Comparison of ENCODE assay signal across 24 cellular contexts in genomic region chr14:64059454-64060198, GRCh38.
A peak's percentile ranks its signal among the peaks of the same experiment; 100 is the strongest.
DNase-seq lines count a peak whose midpoint lies in the region; ATAC-seq and TF ChIP-seq lines count a peak whose summit lies in the region.
"Had no signal": no experiment of that assay in that cellular context is flagged by ENCODE, and none has a peak within 500 bp of the region (broad histone marks: within the 10 kb centered on the region; RNA-seq: fewer than 3 reads in every experiment).

No MANE protein-coding gene starts in this region.

- H3K23ac ChIP-seq in H9 (ENCODE audit: insufficient read length, low read depth, low read length) = no peak overlapping the region

- peak overlapping the region; percentile 46 for H4K91ac ChIP-seq in H9 (ENCODE audit: insufficient read length, low read depth, low read length)

- no peak overlapping the region for H2BK20ac ChIP-seq in H9 (ENCODE audit: low read depth, low read length, poor library complexity, severe bottlenecking)

- H3K27ac Mint-ChIP-seq in H9 (peak overlapping the region; percentile 41 to 85 (median 73); a peak in 5 of 7 replicates), WTC11 (peak overlapping the region; percentile 39)
- H3K27ac Mint-ChIP-seq: activated naive CD8-positive, alpha-beta T cell treated with anti-CD3 and anti-CD28 coated beads for 36 hours; T-helper 2 cell treated with Interferon-gamma antibody and Interleukin-4, amounts not matched to agents 5 μg/mL and 100 μg/mL, for 36 hours had no signal

- no peak overlapping the region for H3K4me2 ChIP-seq in H9 (ENCODE audit: insufficient read depth, insufficient read length, low read length)

- no peaks in the 10 kb centered on the region for H3K79me1 ChIP-seq in H9 (ENCODE audit: insufficient read depth, low read depth, low read length, poor library complexity, severe bottlenecking)

- H3K27ac ChIP-seq in H9 (ENCODE audit: insufficient read length, low read depth, low read length) (no peak overlapping the region), foreskin keratinocyte (peak overlapping the region; percentile 97), skin epidermis (peak overlapping the region in 17 of 21 experiments; percentile 1 to 77 (median 46))
- H3K27ac ChIP-seq: gastrocnemius medialis, WERI-Rb-1 had no signal

- H3K4me3 ChIP-seq in skin epidermis = no peak overlapping the region
- H3K4me3 ChIP-seq: gastrocnemius medialis, HAP-1, transverse colon had no signal

- H2AK5ac ChIP-seq in H9 (ENCODE audit: insufficient read length, low read length) = no peak overlapping the region

- H3K79me2 ChIP-seq in H9 (ENCODE audit: insufficient read depth, low read length) = no peaks in the 10 kb centered on the region

- no peak overlapping the region for H2BK12ac ChIP-seq in H9 (ENCODE audit: insufficient read length, low read depth, low read length)

- DNase-seq in H9 (no peak), WTC11 (ENCODE audit: low spot score) (no peak), foreskin keratinocyte (peak in 1 of 2 donors; percentile 39), DMS 273 treated with DMSO at 0.1 percent for 48 hours (lab: John Stamatoyannopoulos, UW) (no peak), DMS79 (lab: John Stamatoyannopoulos, UW) (no peak)
- DNase-seq in activated CD8-positive, alpha-beta memory T cell treated with anti-CD3 and anti-CD28 coated beads, Interleukin-2, amount 50 U/mL, for 4 hours = no peak
- DNase-seq: activated CD4-positive, alpha-beta T cell treated with anti-CD3 and anti-CD28 coated beads, Interleukin-2, amount 50 U/mL, for 1 hour; activated naive CD8-positive, alpha-beta T cell treated with anti-CD3 and anti-CD28 coated beads for 36 hours; BE2C; Caco-2; erythroblast; gastrocnemius medialis; hippocampal formation; NCI-H2081; NCI-H82; stimulated activated naive CD8-positive, alpha-beta T cell treated with anti-CD3 and anti-CD28 coated beads, Interleukin-15, amount 100 ng/mL, for 72 hours; WERI-Rb-1 had no signal

- H4K20me1 ChIP-seq in H9 (ENCODE audit: control insufficient read depth, insufficient read depth, insufficient read length) = peaks cover 3% of the 10 kb centered on the region

- no peak overlapping the region for H3K4me3 Mint-ChIP-seq in H9
- no peak overlapping the region for H3K4me3 Mint-ChIP-seq in WTC11
- H3K4me3 Mint-ChIP-seq: activated naive CD8-positive, alpha-beta T cell treated with anti-CD3 and anti-CD28 coated beads for 36 hours; neural crest cell; stimulated activated naive CD8-positive, alpha-beta T cell treated with anti-CD3 and anti-CD28 coated beads, Interleukin-15, amount 100 ng/mL, for 72 hours; T-helper 2 cell treated with Interferon-gamma antibody and Interleukin-4, amounts not matched to agents 5 μg/mL and 100 μg/mL, for 36 hours had no signal

- H3K56ac ChIP-seq in H9 (ENCODE audit: insufficient read length, low read depth, low read length) = no peak overlapping the region

- H2BK120ac ChIP-seq in H9 (ENCODE audit: low read depth, low read length, poor library complexity, severe bottlenecking) = no peak overlapping the region

- H3K4ac ChIP-seq in H9 (ENCODE audit: low read depth, low read length) = no peak overlapping the region

- H2BK15ac ChIP-seq in H9 (ENCODE audit: low read depth, low read length) = no peak overlapping the region

- H3K23me2 ChIP-seq in H9 (ENCODE audit: insufficient read length, low read depth, low read length, poor library complexity, severe bottlenecking) = no peaks in the 10 kb centered on the region

- H3K27me3 ChIP-seq in H9 (ENCODE audit: insufficient read depth, low read length) = no peaks in the 10 kb centered on the region
- H3K27me3 ChIP-seq in foreskin keratinocyte = no peaks in the 10 kb centered on the region
- H3K27me3 ChIP-seq: BE2C, gastrocnemius medialis, transverse colon had no signal

- no peak overlapping the region for H2BK5ac ChIP-seq in H9 (ENCODE audit: insufficient read length, low read length)

- no peak overlapping the region for H4K8ac ChIP-seq in H9 (replicated peaks; ENCODE audit: insufficient read length, low read depth, low read length)

- ATAC-seq in WTC11 (no peak), foreskin keratinocyte (no peak), HG03439 (IDR thresholded peaks at IDR 0.05; ENCODE audit: unreplicated experiment) (no peak)
- ATAC-seq: sciatic nerve; stimulated activated naive CD8-positive, alpha-beta T cell treated with anti-CD3 and anti-CD28 coated beads, Interleukin-15, amount 100 ng/mL, for 72 hours had no signal

- POLR2A ChIA-PET in WTC11 (lab: Charles Lee) = interaction anchor here (0.5 to 1.2 kb wide), 2 partner anchors 30 to 92 kb away, joined by 3 to 4 read pairs; no protein-coding TSS in a partner anchor

- H4K5ac ChIP-seq in H9 (ENCODE audit: insufficient read length, low read depth, low read length) = no peak overlapping the region

- no peak overlapping the region for H3K9ac ChIP-seq in H9 (ENCODE audit: extremely low read depth, insufficient read length, low read length)

- H3K4me1 ChIP-seq in H9 (ENCODE audit: insufficient read depth, low read length) (no peaks in the 10 kb centered on the region; the same call in 1 of the 2 replicates), foreskin keratinocyte (peaks cover 33% of the 10 kb centered on the region)
- H3K4me1 ChIP-seq: Caco-2, gastrocnemius medialis had no signal

- no peaks in the 10 kb centered on the region for H3K9me3 Mint-ChIP-seq in H9
- H3K9me3 Mint-ChIP-seq in WTC11 = no peaks in the 10 kb centered on the region
- H3K9me3 Mint-ChIP-seq: activated naive CD8-positive, alpha-beta T cell treated with anti-CD3 and anti-CD28 coated beads for 36 hours; neural crest cell; stimulated activated naive CD8-positive, alpha-beta T cell treated with anti-CD3 and anti-CD28 coated beads, Interleukin-15, amount 100 ng/mL, for 72 hours; T-helper 2 cell treated with Interferon-gamma antibody and Interleukin-4, amounts not matched to agents 5 μg/mL and 100 μg/mL, for 36 hours had no signal

- TF ChIP-seq CTCF in H9 (conservative IDR thresholded peaks at IDR 0.05) (no peak), WTC11 (IDR thresholded peaks at IDR 0.05) (no peak), foreskin keratinocyte (conservative IDR thresholded peaks at IDR 0.05) (no peak)

- CTCF ChIA-PET in WTC11 (lab: Charles Lee) = interaction anchor here (1.3 to 1.8 kb wide), 6 partner anchors 11 to 267 kb away, joined by 4 to 9 read pairs (median 7); partner anchors contain the start of gene ESR2

- no peak overlapping the region for H3K14ac ChIP-seq in H9 (ENCODE audit: insufficient read depth, low read length)

- no CpG with 5 or more reads among the region's 6 CpGs for WGBS in H9 (ENCODE audit: extremely low coverage, insufficient read length, low lambda C conversion rate)

- H3T11ph ChIP-seq in H9 (ENCODE audit: low read length) = no peak overlapping the region

- H3K9me3 ChIP-seq in H9 (ENCODE audit: control insufficient read depth, low read depth, low read length) = no peaks in the 10 kb centered on the region
- H3K9me3 ChIP-seq: BE2C, Caco-2, gastrocnemius medialis, HAP-1, transverse colon had no signal

- H3K36me3 Mint-ChIP-seq in H9 (ENCODE audit: insufficient read depth in 1 of 3, low read depth in 3 of 3) (peaks cover 6 to 19% (median 14%) of the 10 kb centered on the region in 3 experiments; a peak in 4 of 7 replicates), WTC11 (peaks cover 6% of the 10 kb centered on the region)

- H3K27me3 Mint-ChIP-seq in H9 (ENCODE audit: low read depth) = no peaks in the 10 kb centered on the region
- H3K27me3 Mint-ChIP-seq in WTC11 (ENCODE audit: low read depth) = no peaks in the 10 kb centered on the region
- H3K27me3 Mint-ChIP-seq: activated naive CD8-positive, alpha-beta T cell treated with anti-CD3 and anti-CD28 coated beads for 36 hours; stimulated activated naive CD8-positive, alpha-beta T cell treated with anti-CD3 and anti-CD28 coated beads, Interleukin-15, amount 100 ng/mL, for 72 hours had no signal

- no peak overlapping the region for H2AFZ ChIP-seq in H9 (ENCODE audit: low read length)

- no peak overlapping the region for H3K18ac ChIP-seq in H9 (ENCODE audit: insufficient read length, low read depth, low read length)

- H3K4me1 Mint-ChIP-seq in H9 (peaks cover 14 to 17% of the 10 kb centered on the region in 2 experiments), WTC11 (peaks cover 25% of the 10 kb centered on the region)
- H3K4me1 Mint-ChIP-seq: activated naive CD8-positive, alpha-beta T cell treated with anti-CD3 and anti-CD28 coated beads for 36 hours; stimulated activated naive CD8-positive, alpha-beta T cell treated with anti-CD3 and anti-CD28 coated beads, Interleukin-15, amount 100 ng/mL, for 72 hours had no signal

TF ChIP-seq in WTC11, 78 proteins besides CTCF, POLR2A, EP300 and RAD21 (continues in another document):
- TF ChIP-seq ZNF512 (CRISPR knock-in tag; IDR thresholded peaks at IDR 0.05; ENCODE audit: borderline replicate concordance) (no peak), TEAD4 (CRISPR knock-in tag; IDR thresholded peaks at IDR 0.05) (no peak), PREB (CRISPR knock-in tag; IDR thresholded peaks at IDR 0.05; ENCODE audit: borderline replicate concordance) (no peak)
